ENCODE assay signal across 7 cellular contexts in genomic region chr15:62940755-62941361, GRCh38.
DNase-seq lines count a peak whose midpoint lies in the region; ATAC-seq and TF ChIP-seq lines count a peak whose summit lies in the region.

No MANE protein-coding gene starts in this region.

- H3K36me3 ChIP-seq in SJCRH30: no peaks in the 10 kb centered on the region

- H3K36me3 Mint-ChIP-seq in HFFc6 (ENCODE audit: low read depth): no peaks in the 10 kb centered on the region

- no peaks in the 10 kb centered on the region for H3K27me3 Mint-ChIP-seq in HFFc6 (ENCODE audit: insufficient read depth)

- H3K4me1 ChIP-seq in SJCRH30 (peaks cover 15% of the 10 kb centered on the region), foreskin keratinocyte (peaks cover 13% of the 10 kb centered on the region)

- no peaks in the 10 kb centered on the region for H3K9me3 Mint-ChIP-seq in HFFc6

- no peaks in the 10 kb centered on the region for H3K27me3 ChIP-seq in SJCRH30
- no peaks in the 10 kb centered on the region for H3K27me3 ChIP-seq in foreskin keratinocyte

- H3K9me3 ChIP-seq in SJCRH30 (replicated peaks): no peaks in the 10 kb centered on the region

- peak overlapping the region; percentile 4; the same call in 1 of the 2 replicates for H3K4me3 ChIP-seq in SJCRH30

- H3K27ac ChIP-seq in SJCRH30 (peak overlapping the region; percentile 62), foreskin keratinocyte (no peak overlapping the region)

- peak overlapping the region; percentile 44 for H3K4me3 Mint-ChIP-seq in HFFc6

- TF ChIP-seq CTCF in HFFc6 (IDR thresholded peaks at IDR 0.05): no peak
- no peak for TF ChIP-seq CTCF in foreskin keratinocyte (conservative IDR thresholded peaks at IDR 0.05)

- DNase-seq in HFFc6: peak; percentile 97
- peak; percentile 72 to 79 for DNase-seq in SJCRH30
- DNase-seq in foreskin keratinocyte: peak; percentile 89 to 92
- peak; percentile 67 for DNase-seq in pons (ENCODE audit: low spot score)
- DNase-seq in activated naive CD4-positive, alpha-beta T cell (lab: John Stamatoyannopoulos, UW): no peak
- no peak for DNase-seq in T-helper 9 cell
- DNase-seq in NCI-H1417 (lab: John Stamatoyannopoulos, UW): no peak

- H3K27ac Mint-ChIP-seq in HFFc6: peak overlapping the region; percentile 83

- peak; percentile 95 for ATAC-seq in foreskin keratinocyte

- H3K4me1 Mint-ChIP-seq in HFFc6 (ENCODE audit: low read depth): peaks cover 58% of the 10 kb centered on the region

Comparison
In these comparisons a context has a peak if more than half of its experiments do, and no peak if none do; other contexts are left out.
1. DNase-seq: peak in HFFc6 (single experiment), SJCRH30 (2 of 2), foreskin keratinocyte (2 of 2) and pons (single experiment); none in activated naive CD4-positive, alpha-beta T cell (0 of 4), T-helper 9 cell (single experiment) and NCI-H1417 (0 of 3).